In the genomic region with DNA sequence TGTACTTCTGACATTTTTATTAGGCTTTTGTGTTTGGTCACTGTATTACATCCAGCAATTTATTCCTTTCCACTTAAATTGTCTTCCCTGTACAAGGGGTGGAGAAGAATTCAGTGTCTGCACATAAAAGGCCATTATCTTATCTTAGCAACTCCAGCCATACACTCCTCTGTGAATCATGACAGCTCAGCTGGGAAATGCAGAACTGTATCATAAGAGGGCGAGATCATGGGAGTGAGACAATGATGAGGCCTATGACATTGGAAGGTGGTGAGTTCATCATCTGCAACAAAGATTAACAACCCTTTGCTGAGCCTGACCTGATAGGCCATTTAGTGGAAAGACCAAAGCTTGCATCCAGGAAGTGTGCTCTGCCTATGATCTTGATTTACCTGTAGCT, we compare ENCODE assay signal across 1 cellular context.
A peak's percentile ranks its signal among the peaks of the same experiment; 100 is the strongest.
TF ChIP-seq lines count a peak whose summit lies in the region.

No MANE protein-coding gene starts in this region.

TF ChIP-seq in K562, 482 proteins besides CTCF, POLR2A, EP300 and RAD21:
- no peak for TF ChIP-seq MXI1 (IDR thresholded peaks at IDR 0.05; ENCODE audit: low read depth, low read length)
- peak; percentile 13; the same call in 1 of the 2 replicates for TF ChIP-seq CBFA2T2 (conservative IDR thresholded peaks at IDR 0.05)
- peak; percentile 31 for TF ChIP-seq CBFA2T3 (IDR thresholded peaks at IDR 0.05)
- TF ChIP-seq ZNF77 (CRISPR knock-in tag; IDR thresholded peaks at IDR 0.05): no peak
